ENCODE assay signal across 22 cellular contexts in genomic region chr2:15084826-15085489, GRCh38.
"Had no signal": no experiment of that assay in that cellular context is flagged by ENCODE, and none has a peak within 500 bp of the region (broad histone marks: within the 10 kb centered on the region; RNA-seq: fewer than 3 reads in every experiment).

No MANE protein-coding gene starts in this region.

- H3K36me3 ChIP-seq: esophagus muscularis mucosa, heart right ventricle, left lung had no signal

- H3K36me3 Mint-ChIP-seq: activated naive CD4-positive, alpha-beta T cell treated with anti-CD3 and anti-CD28 coated beads, Interleukin-2, amount 50 U/mL, for 72 hours; type B pancreatic cell had no signal

- ATAC-seq: activated CD8-positive, alpha-beta T cell treated with anti-CD3 and anti-CD28 coated beads for 36 hours; activated naive CD4-positive, alpha-beta T cell treated with anti-CD3 and anti-CD28 coated beads, Interleukin-2, amount 50 U/mL, for 72 hours; left lung; T-helper 17 cell had no signal

- H3K4me1 ChIP-seq: esophagus muscularis mucosa, heart right ventricle, left lung had no signal

- DNase-seq: activated B cell treated with CpG ODN at 0.5 μM for 24 hours; activated CD4-positive, alpha-beta T cell treated with anti-CD3 and anti-CD28 coated beads, Interleukin-2, amount 50 U/mL, for 1 hour; activated CD8-positive, alpha-beta T cell treated with anti-CD3 and anti-CD28 coated beads for 36 hours; activated T-cell treated with anti-CD3 and anti-CD28 coated beads, Interleukin-2, amount 50 U/mL, for 48 hours; anterior cingulate cortex; endodermal cell; foreskin melanocyte; heart right ventricle; kidney glomerular epithelial cell; nephron progenitor cell; occipital lobe; T-helper 17 cell had no signal

- H3K27ac Mint-ChIP-seq: activated B cell treated with CpG ODN at 0.5 μM for 24 hours; activated CD8-positive, alpha-beta T cell treated with anti-CD3 and anti-CD28 coated beads for 36 hours; activated naive CD4-positive, alpha-beta T cell treated with anti-CD3 and anti-CD28 coated beads, Interleukin-2, amount 50 U/mL, for 72 hours; activated T-helper 2 cell treated with anti-CD3 and anti-CD28 coated beads, Interferon-gamma antibody, Interleukin-2, Interleukin-4, amounts not matched to agents 10 μg/mL and 5 μg/mL and 100 μg/mL, durations not matched to agents 14 hours and 24 hours and 36 hours; dendritic cell treated with granulocyte-macrophage colony-stimulating factor and Interleukin-4, amounts not matched to agents 40 ng/mL and 50 ng/mL, for 4 days; endodermal cell; nephron progenitor cell; stimulated activated naive CD8-positive, alpha-beta T cell treated with anti-CD3 and anti-CD28 coated beads, Interleukin-15, Interleukin-2, amounts not matched to agents 100 ng/mL and 50 ng/mL, for 24 hours; T-helper 17 cell; type B pancreatic cell had no signal

- H3K9me3 ChIP-seq: esophagus muscularis mucosa, heart right ventricle, left lung had no signal

- H3K4me3 Mint-ChIP-seq: activated B cell treated with CpG ODN at 0.5 μM for 24 hours; activated CD8-positive, alpha-beta T cell treated with anti-CD3 and anti-CD28 coated beads for 36 hours; central memory CD8-positive, alpha-beta T cell; dendritic cell treated with granulocyte-macrophage colony-stimulating factor and Interleukin-4, amounts not matched to agents 40 ng/mL and 50 ng/mL, for 4 days; endodermal cell; nephron progenitor cell; stimulated activated naive CD8-positive, alpha-beta T cell treated with anti-CD3 and anti-CD28 coated beads, Interleukin-15, Interleukin-2, amounts not matched to agents 100 ng/mL and 50 ng/mL, for 24 hours; T-helper 17 cell; type B pancreatic cell had no signal

- H3K4me1 Mint-ChIP-seq: activated B cell treated with CpG ODN at 0.5 μM for 24 hours; central memory CD8-positive, alpha-beta T cell; endodermal cell; T-helper 17 cell had no signal

- H3K9me3 Mint-ChIP-seq: activated B cell treated with CpG ODN at 0.5 μM for 24 hours; activated CD8-positive, alpha-beta T cell treated with anti-CD3 and anti-CD28 coated beads for 36 hours; activated naive CD4-positive, alpha-beta T cell treated with anti-CD3 and anti-CD28 coated beads, Interleukin-2, amount 50 U/mL, for 72 hours; activated T-helper 2 cell treated with anti-CD3 and anti-CD28 coated beads, Interferon-gamma antibody, Interleukin-2, Interleukin-4, amounts not matched to agents 10 μg/mL and 5 μg/mL and 100 μg/mL, durations not matched to agents 14 hours and 24 hours and 36 hours; central memory CD8-positive, alpha-beta T cell; dendritic cell treated with granulocyte-macrophage colony-stimulating factor and Interleukin-4, amounts not matched to agents 40 ng/mL and 50 ng/mL, for 4 days; endodermal cell; stimulated activated naive CD8-positive, alpha-beta T cell treated with anti-CD3 and anti-CD28 coated beads, Interleukin-15, Interleukin-2, amounts not matched to agents 100 ng/mL and 50 ng/mL, for 24 hours; type B pancreatic cell had no signal

- H3K4me3 ChIP-seq: esophagus muscularis mucosa, heart right ventricle, left lung, lung had no signal

- H3K27ac ChIP-seq: esophagus muscularis mucosa, heart right ventricle, left lung had no signal

- H3K27me3 Mint-ChIP-seq: activated B cell treated with CpG ODN at 0.5 μM for 24 hours; dendritic cell treated with granulocyte-macrophage colony-stimulating factor and Interleukin-4, amounts not matched to agents 40 ng/mL and 50 ng/mL, for 4 days; stimulated activated naive CD8-positive, alpha-beta T cell treated with anti-CD3 and anti-CD28 coated beads, Interleukin-15, Interleukin-2, amounts not matched to agents 100 ng/mL and 50 ng/mL, for 24 hours had no signal

- H3K27me3 ChIP-seq: esophagus muscularis mucosa, heart right ventricle, left lung had no signal

- FAIRE-seq: bronchial epithelial cell had no signal
